ENCODE assay signal across 1 cellular context in genomic region chr6:18412073-18412472, GRCh38.
TF ChIP-seq lines count a peak whose summit lies in the region.

No MANE protein-coding gene starts in this region.

TF ChIP-seq in HepG2, 621 proteins besides CTCF, POLR2A, EP300 and RAD21:
- TF ChIP-seq ZNF720 (CRISPR knock-in tag; IDR thresholded peaks at IDR 0.05), result no peak
- TF ChIP-seq ZBED4 (CRISPR knock-in tag; IDR thresholded peaks at IDR 0.05; ENCODE audit: borderline replicate concordance), result no peak
- no peak for TF ChIP-seq ZNF343 (CRISPR knock-in tag; IDR thresholded peaks at IDR 0.05)
- no peak for TF ChIP-seq ZNF746 (CRISPR knock-in tag; IDR thresholded peaks at IDR 0.05)
- no peak for TF ChIP-seq ZNF672 (CRISPR knock-in tag; IDR thresholded peaks at IDR 0.05)
- TF ChIP-seq TGIF2 (CRISPR knock-in tag; IDR thresholded peaks at IDR 0.05), result no peak
- no peak for TF ChIP-seq ZNF235 (CRISPR knock-in tag; IDR thresholded peaks at IDR 0.05; ENCODE audit: borderline replicate concordance)
